10 cellular contexts compared by ENCODE assay signal in the genomic region with DNA sequence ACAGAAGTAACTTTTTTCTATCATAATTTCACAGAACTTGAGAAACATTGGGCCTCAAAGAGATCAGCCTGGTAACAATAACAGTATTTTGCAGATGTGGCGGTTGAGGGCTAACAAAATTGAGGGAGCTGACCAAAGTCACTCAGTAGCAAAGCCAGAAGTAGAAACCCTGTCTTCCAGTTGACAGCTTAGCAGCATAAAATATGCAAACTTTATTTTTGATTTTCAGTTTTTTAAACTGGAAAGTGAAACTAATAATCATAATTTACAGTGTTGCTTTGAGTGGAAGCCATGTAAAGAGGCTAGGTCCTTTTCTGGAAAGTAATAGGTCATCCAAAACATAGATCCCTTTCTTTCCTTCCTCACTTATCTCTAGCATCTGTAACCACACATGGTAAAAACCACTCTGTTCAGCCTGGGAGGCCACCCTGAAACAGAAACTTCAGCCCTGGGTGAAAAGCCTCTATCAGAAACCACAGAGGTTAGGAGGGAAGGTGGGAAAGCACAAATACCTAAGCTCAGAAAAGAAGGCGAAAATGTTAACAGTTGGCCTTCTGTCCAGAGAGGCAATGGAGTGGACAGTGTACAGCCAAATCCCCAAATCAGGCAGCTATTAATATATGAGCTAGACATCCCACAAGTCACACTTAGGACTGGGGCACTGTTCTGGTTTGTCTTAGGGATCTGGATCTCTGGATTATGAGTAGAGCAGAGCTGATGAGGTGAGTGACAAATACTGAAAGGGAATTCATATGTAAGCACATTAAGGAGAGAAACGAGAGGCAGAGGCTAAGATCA.
DNase-seq lines count a peak whose midpoint lies in the region; ATAC-seq, FAIRE-seq and TF ChIP-seq lines count a peak whose summit lies in the region.
"Had no signal": no experiment of that assay in that cellular context is flagged by ENCODE, and none has a peak within 500 bp of the region (broad histone marks: within the 10 kb centered on the region; RNA-seq: fewer than 3 reads in every experiment).

No MANE protein-coding gene starts in this region.

- H3K36me3 ChIP-seq in fibroblast of lung (ENCODE audit: control insufficient read depth, insufficient read depth, low read length): no peaks in the 10 kb centered on the region
- H3K36me3 ChIP-seq in Karpas-422 (ENCODE audit: insufficient read depth, low read length): no peaks in the 10 kb centered on the region
- no peaks in the 10 kb centered on the region for H3K36me3 ChIP-seq in A673 (ENCODE audit: insufficient read depth, low read length, poor library complexity, severe bottlenecking)

- peaks cover 5% of the 10 kb centered on the region for H3K4me1 ChIP-seq in fibroblast of lung (ENCODE audit: control insufficient read depth, extremely low read depth, insufficient read depth, low read length)
- H3K4me1 ChIP-seq in Karpas-422 (ENCODE audit: low read length): no peaks in the 10 kb centered on the region
- H3K4me1 ChIP-seq in A673 (ENCODE audit: insufficient read depth, low read length, poor library complexity, severe bottlenecking): no peaks in the 10 kb centered on the region

- peak overlapping the region in 3 of 4 experiments; percentile 5 to 36 (median 19) for H3K4me3 ChIP-seq in fibroblast of lung (replicated peaks in 1 of 4; ENCODE audit: control extremely low read depth in 1 of 4, insufficient read depth in 1 of 4, low read depth in 3 of 4, low read length in 4 of 4)
- H3K4me3 ChIP-seq in Karpas-422 (ENCODE audit: low read length): no peak overlapping the region
- H3K4me3 ChIP-seq in A673 (ENCODE audit: low read depth, low read length, poor library complexity, severe bottlenecking): no peak overlapping the region

- H3K4me2 ChIP-seq in fibroblast of lung (ENCODE audit: extremely low read depth, insufficient read depth, low read length) (peak overlapping the region; percentile 74), Karpas-422 (ENCODE audit: low read depth, low read length, poor library complexity, severe bottlenecking) (no peak overlapping the region)

- no peaks in the 10 kb centered on the region for H3K9me2 ChIP-seq in Karpas-422 (replicated peaks; ENCODE audit: insufficient read depth, low read length)

- CTCF ChIA-PET in A673 (lab: Charles Lee): no interaction called here

- ATAC-seq in GM21717 (IDR thresholded peaks at IDR 0.05; ENCODE audit: unreplicated experiment) (peak; percentile 98), HG03457 (IDR thresholded peaks at IDR 0.05; ENCODE audit: unreplicated experiment) (peak; percentile 93)

- no peak for DNase-seq in GM18507 (ENCODE audit: extremely low spot score, insufficient read length, low read depth)
- peak; percentile 17 to 70 for DNase-seq in fibroblast of lung (ENCODE audit: low read depth in 2 of 2)
- no peak for DNase-seq in activated naive CD4-positive, alpha-beta T cell treated with anti-CD3 and anti-CD28 coated beads, Interleukin-2, amount 50 U/mL, for 16 hours
- DNase-seq in anterior cingulate cortex (lab: John Stamatoyannopoulos, UW): no peak
- DNase-seq in Karpas-422: no peak
- DNase-seq in A673 (ENCODE audit: low spot score): no peak
- DNase-seq: activated CD4-positive, alpha-beta T cell treated with anti-CD3 and anti-CD28 coated beads, Interleukin-2, amount 50 U/mL, for 48 hours; NCI-H2029 treated with DMSO at 0.1 percent for 48 hours had no signal

- H3K27ac ChIP-seq in fibroblast of lung (ENCODE audit: insufficient read depth, low read length) (peak overlapping the region; percentile 65), Karpas-422 (ENCODE audit: low read length) (no peak overlapping the region), A673 (ENCODE audit: low read depth, low read length, poor library complexity, severe bottlenecking) (no peak overlapping the region)

- no peaks in the 10 kb centered on the region for H4K20me1 ChIP-seq in fibroblast of lung (ENCODE audit: control insufficient read depth, extremely low read depth, insufficient read depth, low read length)
- no peaks in the 10 kb centered on the region for H4K20me1 ChIP-seq in Karpas-422 (ENCODE audit: insufficient read depth, low read depth, low read length)

- H2AFZ ChIP-seq in fibroblast of lung (ENCODE audit: low read length) (peak overlapping the region; percentile 57), Karpas-422 (ENCODE audit: low read length) (no peak overlapping the region)

- H3K27me3 ChIP-seq in fibroblast of lung (ENCODE audit: control insufficient read depth, insufficient read depth, low read length) (no peaks in the 10 kb centered on the region), Karpas-422 (ENCODE audit: low read length) (no peaks in the 10 kb centered on the region), A673 (replicated peaks; ENCODE audit: insufficient read depth, low read depth, low read length, poor library complexity) (no peaks in the 10 kb centered on the region)

- FAIRE-seq in GM18507 (lab: Jason Lieb, UNC): peak; percentile 84

- intact Hi-C loops in A673 (cut with micrococcal nuclease; ENCODE audit: unreplicated experiment): no loop called here

- BruUV-seq in A673 (replicated peaks; lab: Mats Ljungman, UMichigan): no TSS peak

- H3K9me3 ChIP-seq in fibroblast of lung (ENCODE audit: control insufficient read depth, insufficient read depth, low read depth, low read length) (no peaks in the 10 kb centered on the region), Karpas-422 (ENCODE audit: low read length) (no peaks in the 10 kb centered on the region), A673 (ENCODE audit: low read depth, low read length, poor library complexity, severe bottlenecking) (no peaks in the 10 kb centered on the region)

- H3K79me2 ChIP-seq in fibroblast of lung (ENCODE audit: control insufficient read depth, insufficient read depth, low read length) (no peaks in the 10 kb centered on the region), Karpas-422 (ENCODE audit: low read length) (no peaks in the 10 kb centered on the region)

- POLR2A ChIA-PET in A673 (lab: Charles Lee; ENCODE audit: low non-redundant PET): no interaction called here

- TF ChIP-seq CTCF in fibroblast of lung (conservative IDR thresholded peaks at IDR 0.05 in 1 of 2, IDR thresholded peaks at IDR 0.05 in 1 of 2; ENCODE audit: low read depth in 1 of 2, low read length in 2 of 2) (no peak), A673 (conservative IDR thresholded peaks at IDR 0.05; ENCODE audit: low read depth, low read length) (no peak)

- H3K9ac ChIP-seq in fibroblast of lung (ENCODE audit: insufficient read depth, low read length) (no peak overlapping the region), Karpas-422 (ENCODE audit: low read length) (no peak overlapping the region)

Comparison
In these comparisons a context has a peak if more than half of its experiments do, and no peak if none do; other contexts are left out.
1. DNase-seq: peak in fibroblast of lung (2 of 2); none in GM18507 (single experiment), activated naive CD4-positive, alpha-beta T cell treated with anti-CD3 and anti-CD28 coated beads, Interleukin-2, amount 50 U/mL, for 16 hours (single experiment), anterior cingulate cortex (0 of 58), Karpas-422 (single experiment) and A673 (single experiment).
2. H3K4me3 ChIP-seq: peak in fibroblast of lung (3 of 4); none in Karpas-422 (single experiment) and A673 (single experiment).